Comparison of ENCODE assay signal across 23 cellular contexts in the genomic region with DNA sequence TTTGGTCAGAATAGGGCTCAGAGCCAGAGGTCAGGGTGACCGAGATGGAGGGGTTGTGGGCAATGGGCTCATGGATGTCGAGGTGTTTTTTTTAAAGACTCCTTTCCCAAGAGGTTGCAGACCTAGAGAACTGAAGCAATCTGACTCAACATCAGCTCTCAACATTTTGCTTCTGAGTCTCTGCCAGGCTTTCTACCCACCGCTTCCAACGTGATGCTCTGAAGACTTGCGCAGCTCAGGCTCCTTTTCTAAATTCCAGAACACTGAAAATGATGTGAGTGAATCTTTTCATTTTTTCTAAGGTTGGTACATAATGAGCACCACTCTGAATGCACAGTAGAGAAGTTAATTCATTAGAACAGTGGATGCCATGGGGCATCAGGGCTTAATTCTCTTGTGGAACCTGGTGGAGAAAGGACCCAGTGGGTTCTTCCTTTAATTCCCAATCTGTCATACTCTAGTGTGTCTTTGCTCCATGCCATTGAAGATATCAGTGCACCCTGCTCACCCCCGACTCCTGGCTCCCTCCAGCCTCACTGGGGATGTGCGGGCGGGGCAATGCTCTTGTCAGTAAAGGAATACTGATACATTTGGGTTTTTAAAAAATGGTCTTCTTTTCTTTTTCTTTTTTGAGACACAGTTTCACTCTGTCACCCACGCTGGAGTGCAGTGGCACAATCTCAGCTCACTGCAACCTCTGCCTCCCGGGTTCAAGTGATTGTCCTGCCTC. TPM values are rescaled to one million over a fixed set of nuclear protein-coding genes. Genes with fewer than 3 reads are reported as not detected.
"Had no signal": no experiment of that assay in that cellular context is flagged by ENCODE, and none has a peak within 500 bp of the region (broad histone marks: within the 10 kb centered on the region; RNA-seq: fewer than 3 reads in every experiment).

No MANE protein-coding gene starts in this region.

- H3K9me3 Mint-ChIP-seq: neural crest cell; stimulated activated effector memory CD8-positive, alpha-beta T cell treated with anti-CD3 and anti-CD28 coated beads, Interleukin-12 subunit alpha, Interleukin-12 subunit beta, amount 100 ng/mL, for 72 hours; stimulated activated naive CD8-positive, alpha-beta T cell treated with anti-CD3 and anti-CD28 coated beads, Interleukin-15, Interleukin-2, amounts not matched to agents 100 ng/mL and 50 ng/mL, for 24 hours had no signal

- H3K4me3 ChIP-seq: colonic mucosa, heart left ventricle, lung, mucosa of descending colon, ovary, testis, tibial nerve had no signal

- H3K4me1 Mint-ChIP-seq: naive thymus-derived CD8-positive, alpha-beta T cell; stimulated activated effector memory CD8-positive, alpha-beta T cell treated with anti-CD3 and anti-CD28 coated beads, Interleukin-12 subunit alpha, Interleukin-12 subunit beta, amount 100 ng/mL, for 72 hours had no signal

- H3K4me1 ChIP-seq: colonic mucosa, testis had no signal

- ATAC-seq: heart left ventricle; left colon; left ventricle myocardium superior; mucosa of descending colon; naive thymus-derived CD8-positive, alpha-beta T cell; right cardiac atrium; stimulated activated effector memory CD8-positive, alpha-beta T cell treated with anti-CD3 and anti-CD28 coated beads, Interleukin-12 subunit alpha, Interleukin-12 subunit beta, amount 100 ng/mL, for 72 hours had no signal

- H3K27ac Mint-ChIP-seq: naive thymus-derived CD8-positive, alpha-beta T cell; stimulated activated effector memory CD8-positive, alpha-beta T cell treated with anti-CD3 and anti-CD28 coated beads, Interleukin-12 subunit alpha, Interleukin-12 subunit beta, amount 100 ng/mL, for 72 hours; stimulated activated naive CD8-positive, alpha-beta T cell treated with anti-CD3 and anti-CD28 coated beads, Interleukin-15, Interleukin-2, amounts not matched to agents 100 ng/mL and 50 ng/mL, for 24 hours had no signal

- DNase-seq: cerebellar nuclear complex; colonic mucosa; dermis blood vessel endothelial cell; erythroblast; foreskin melanocyte; heart left ventricle; hippocampal formation; left colon; left ventricle myocardium superior; mesendoderm; mucosa of descending colon; naive thymus-derived CD8-positive, alpha-beta T cell; ovary; right cardiac atrium; small intestine; stimulated activated CD4-positive, alpha-beta T cell treated with anti-CD3 and anti-CD28 coated beads, Interleukin-4, amount 100 ng/mL, for 1 hour; stimulated activated CD8-positive, alpha-beta memory T cell treated with anti-CD3 and anti-CD28 coated beads, Interleukin-4, amount 100 ng/mL, for 48 hours; testis had no signal

- H3K36me3 Mint-ChIP-seq: naive thymus-derived CD8-positive, alpha-beta T cell; stimulated activated effector memory CD8-positive, alpha-beta T cell treated with anti-CD3 and anti-CD28 coated beads, Interleukin-12 subunit alpha, Interleukin-12 subunit beta, amount 100 ng/mL, for 72 hours had no signal

- H3K9me3 ChIP-seq: colonic mucosa, heart left ventricle, mucosa of descending colon, ovary, testis, tibial nerve had no signal

- H3K27me3 ChIP-seq: colonic mucosa, heart left ventricle, ovary, testis, tibial nerve had no signal

- H3K27ac ChIP-seq: colonic mucosa, heart left ventricle, ovary, tibial nerve had no signal

- H3K4me3 Mint-ChIP-seq: naive thymus-derived CD8-positive, alpha-beta T cell; neural crest cell; stimulated activated effector memory CD8-positive, alpha-beta T cell treated with anti-CD3 and anti-CD28 coated beads, Interleukin-12 subunit alpha, Interleukin-12 subunit beta, amount 100 ng/mL, for 72 hours; stimulated activated naive CD8-positive, alpha-beta T cell treated with anti-CD3 and anti-CD28 coated beads, Interleukin-15, Interleukin-2, amounts not matched to agents 100 ng/mL and 50 ng/mL, for 24 hours had no signal

- H3K36me3 ChIP-seq: colonic mucosa, heart left ventricle, ovary, tibial nerve had no signal

RNA-seq across cellular contexts. Expression of a gene that starts 17.0 kb away (rescaled TPM):
- polyA plus RNA-seq: naive thymus-derived CD8-positive, alpha-beta T cell had no signal
